In the genomic region with DNA sequence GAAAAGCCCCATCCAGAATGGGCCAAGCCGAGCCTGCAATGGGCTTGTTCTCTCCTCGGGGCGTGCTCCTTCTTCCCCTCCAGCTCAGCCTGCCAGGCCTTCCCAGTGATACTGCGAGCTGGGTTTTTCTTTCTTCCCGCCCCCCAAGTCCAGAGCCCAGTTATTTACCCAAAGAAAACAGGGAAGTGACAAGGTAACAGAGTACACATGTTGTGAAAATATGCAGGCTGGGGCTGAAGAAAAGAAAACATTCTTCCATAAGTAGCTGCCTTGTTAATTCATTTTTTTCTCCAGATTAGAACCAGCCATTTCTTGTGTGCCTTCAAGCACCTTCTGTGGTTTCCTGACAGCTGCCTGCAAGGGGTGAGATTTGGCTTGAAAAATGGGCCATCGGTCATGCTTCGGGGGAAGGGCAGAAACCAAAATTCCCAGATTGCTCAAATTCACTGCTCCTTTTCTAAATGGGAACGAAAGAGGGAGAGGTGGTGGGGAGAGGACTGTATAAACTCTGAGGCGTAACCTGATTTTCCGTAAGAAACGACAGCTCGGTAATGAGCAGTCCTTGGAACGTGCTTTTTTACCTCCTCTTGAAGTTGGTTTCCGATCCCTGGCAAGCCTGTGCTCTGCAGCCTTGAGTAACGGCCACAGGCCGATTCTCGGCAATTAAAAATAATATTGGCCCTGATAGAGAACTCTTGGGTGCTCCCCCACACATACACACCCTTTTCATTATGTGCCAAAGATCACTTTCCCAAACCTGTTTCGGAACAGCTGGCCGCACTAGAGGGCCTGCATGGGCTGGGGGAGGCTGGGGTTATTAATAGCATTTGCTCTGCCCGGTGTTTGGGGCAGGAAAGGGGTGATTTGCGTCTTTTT, we compare ENCODE assay signal across 1 cellular context.
TF ChIP-seq lines count a peak whose summit lies in the region.

No MANE protein-coding gene starts in this region.

TF ChIP-seq in liver, 16 proteins besides CTCF, POLR2A, EP300 and RAD21 (continued from another document):
- TF ChIP-seq, protein P1, sequence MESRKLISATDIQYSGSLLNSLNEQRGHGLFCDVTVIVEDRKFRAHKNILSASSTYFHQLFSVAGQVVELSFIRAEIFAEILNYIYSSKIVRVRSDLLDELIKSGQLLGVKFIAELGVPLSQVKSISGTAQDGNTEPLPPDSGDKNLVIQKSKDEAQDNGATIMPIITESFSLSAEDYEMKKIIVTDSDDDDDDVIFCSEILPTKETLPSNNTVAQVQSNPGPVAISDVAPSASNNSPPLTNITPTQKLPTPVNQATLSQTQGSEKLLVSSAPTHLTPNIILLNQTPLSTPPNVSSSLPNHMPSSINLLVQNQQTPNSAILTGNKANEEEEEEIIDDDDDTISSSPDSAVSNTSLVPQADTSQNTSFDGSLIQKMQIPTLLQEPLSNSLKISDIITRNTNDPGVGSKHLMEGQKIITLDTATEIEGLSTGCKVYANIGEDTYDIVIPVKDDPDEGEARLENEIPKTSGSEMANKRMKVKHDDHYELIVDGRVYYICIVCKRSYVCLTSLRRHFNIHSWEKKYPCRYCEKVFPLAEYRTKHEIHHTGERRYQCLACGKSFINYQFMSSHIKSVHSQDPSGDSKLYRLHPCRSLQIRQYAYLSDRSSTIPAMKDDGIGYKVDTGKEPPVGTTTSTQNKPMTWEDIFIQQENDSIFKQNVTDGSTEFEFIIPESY (IDR thresholded peaks at IDR 0.05) = no peak
- TF ChIP-seq RXRA (IDR thresholded peaks at IDR 0.05) (peak; percentile 43 to 61), FOXA2 (IDR thresholded peaks at IDR 0.05) (peak; percentile 57), SP1 (IDR thresholded peaks at IDR 0.05) (peak; percentile 68), FOXA1 (IDR thresholded peaks at IDR 0.05) (peak; percentile 30), JUND (IDR thresholded peaks at IDR 0.05) (peak in 1 of 2 donors; percentile 18), HNF4G (IDR thresholded peaks at IDR 0.05) (no peak)
